ENCODE assay signal across 13 cellular contexts in the genomic region with DNA sequence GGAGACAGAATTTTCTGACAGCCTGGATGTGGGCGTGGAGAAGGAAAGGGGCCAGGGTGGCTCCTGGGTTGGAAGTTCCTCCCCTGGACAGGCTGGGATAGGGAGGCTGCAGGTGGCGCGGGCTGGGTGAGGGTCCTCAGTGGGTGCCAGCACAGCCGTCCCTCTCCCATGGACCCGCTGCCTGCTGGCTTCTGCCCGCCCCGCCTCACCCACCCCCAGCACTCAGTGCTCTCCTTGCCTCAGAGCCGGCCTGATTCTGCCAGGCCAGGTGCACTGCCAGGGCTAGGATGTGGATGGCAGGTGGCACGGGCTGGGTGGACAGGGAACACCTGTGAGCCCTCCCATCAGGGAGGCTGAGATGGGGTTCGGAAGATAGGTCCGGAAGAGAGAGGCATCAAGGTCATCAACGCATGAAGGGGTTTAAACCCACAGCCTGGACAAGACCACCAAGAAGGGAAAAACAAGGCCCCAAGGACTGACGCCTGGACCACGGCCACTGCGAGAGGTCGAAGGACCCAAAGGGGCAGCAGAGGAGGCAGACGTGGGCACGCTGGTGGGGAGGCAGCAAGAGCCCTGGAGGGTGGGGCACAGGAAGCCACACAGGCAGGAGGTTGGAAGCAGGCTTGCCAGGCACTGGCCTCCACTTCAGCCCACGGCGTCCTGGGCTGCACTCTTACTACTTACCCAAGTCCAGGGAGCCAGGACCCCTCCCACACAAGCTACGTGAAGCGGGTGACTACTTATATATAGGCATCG.
"Had no signal": no experiment of that assay in that cellular context is flagged by ENCODE, and none has a peak within 500 bp of the region (broad histone marks: within the 10 kb centered on the region; RNA-seq: fewer than 3 reads in every experiment).

No MANE protein-coding gene starts in this region.

- ATAC-seq: activated naive CD4-positive, alpha-beta T cell treated with anti-CD3 and anti-CD28 coated beads, Interleukin-2, amount 50 U/mL, for 72 hours had no signal

- H3K9me3 ChIP-seq: esophagus squamous epithelium, right lobe of liver, thoracic aorta, uterus had no signal

- H3K4me3 ChIP-seq: dorsolateral prefrontal cortex, esophagus squamous epithelium, right lobe of liver, thoracic aorta, uterus had no signal

- FAIRE-seq: bronchial epithelial cell had no signal

- H3K4me1 ChIP-seq: esophagus squamous epithelium, right lobe of liver, uterus had no signal

- H3K27me3 ChIP-seq: right lobe of liver, uterus had no signal

- H3K36me3 ChIP-seq: esophagus squamous epithelium, right lobe of liver, thoracic aorta, uterus had no signal

- DNase-seq: activated CD4-positive, alpha-beta T cell treated with anti-CD3 and anti-CD28 coated beads, Interleukin-2, amount 10 ng/mL, durations not matched to agents 7 days and 5 days; activated T-cell treated with anti-CD3 and anti-CD28 coated beads, Interleukin-2, amount 50 U/mL, for 1 hour; dorsolateral prefrontal cortex; esophagus squamous epithelium; foreskin fibroblast; glutamatergic neuron; immature natural killer cell; stimulated activated CD4-positive, alpha-beta T cell treated with anti-CD3 and anti-CD28 coated beads, Interleukin-12 subunit alpha, Interleukin-12 subunit beta, amount 100 ng/mL, for 4 hours; uterus had no signal

- H3K27ac ChIP-seq: dorsolateral prefrontal cortex, esophagus squamous epithelium, right lobe of liver, thoracic aorta, uterus had no signal
